9 cellular contexts compared by ENCODE assay signal in the genomic region with DNA sequence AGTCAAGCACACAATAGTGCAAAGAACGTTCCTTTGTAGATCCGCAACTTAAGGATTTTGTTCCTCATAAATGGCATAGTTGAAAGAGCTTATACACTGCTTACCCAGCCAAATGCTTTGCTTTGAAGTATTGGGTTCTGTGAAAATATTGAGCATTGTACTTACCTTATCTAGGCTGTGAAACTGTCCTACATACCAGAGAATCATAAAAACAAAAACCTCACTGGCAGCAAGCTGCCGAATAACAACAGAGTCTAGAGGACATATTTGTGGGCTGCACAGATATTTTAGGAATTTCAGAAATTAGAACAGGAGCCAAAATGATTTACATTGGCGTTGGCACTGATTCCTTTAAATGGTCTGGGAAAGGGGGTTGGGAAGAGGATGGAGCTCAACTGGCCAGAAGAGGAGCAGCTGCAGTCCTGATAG.
DNase-seq lines count a peak whose midpoint lies in the region; ATAC-seq and TF ChIP-seq lines count a peak whose summit lies in the region.
"Had no signal": no experiment of that assay in that cellular context is flagged by ENCODE, and none has a peak within 500 bp of the region (broad histone marks: within the 10 kb centered on the region; RNA-seq: fewer than 3 reads in every experiment).

No MANE protein-coding gene starts in this region.

- H3K9me3 ChIP-seq in naive thymus-derived CD4-positive, alpha-beta T cell (ENCODE audit: control insufficient read depth in 2 of 3, low read length in 3 of 3), result no peaks in the 10 kb centered on the region

- peaks cover 0 to 55% (median 26%) of the 10 kb centered on the region in 7 donors for H3K4me1 Mint-ChIP-seq in naive thymus-derived CD4-positive, alpha-beta T cell

- peak overlapping the region in 6 of 9 donors; percentile 29 to 80 (median 45) for H3K27ac Mint-ChIP-seq in naive thymus-derived CD4-positive, alpha-beta T cell

- TF ChIP-seq CTCF in epithelial cell of proximal tubule (conservative IDR thresholded peaks at IDR 0.05; ENCODE audit: low read depth, low read length), result no peak
- TF ChIP-seq CTCF in GM10266 (IDR thresholded peaks at IDR 0.05; ENCODE audit: control insufficient read depth, insufficient read depth, low read depth, missing control alignments), result no peak

- POLR2A ChIA-PET in naive thymus-derived CD4-positive, alpha-beta T cell (lab: Charles Lee), result no interaction called here

- no peaks in the 10 kb centered on the region for H3K27me3 Mint-ChIP-seq in naive thymus-derived CD4-positive, alpha-beta T cell

- H3K4me3 ChIP-seq in epithelial cell of proximal tubule (ENCODE audit: low read depth, low read length), result no peak overlapping the region
- H3K4me3 ChIP-seq in naive thymus-derived CD4-positive, alpha-beta T cell (ENCODE audit: low read length), result no peak overlapping the region

- DNase-seq in AG08395 (ENCODE audit: low spot score), result peak; percentile 72
- DNase-seq in M059J (ENCODE audit: low read depth), result peak; percentile 88
- DNase-seq in epithelial cell of proximal tubule (ENCODE audit: low read depth), result peak; percentile 40
- no peak for DNase-seq in naive thymus-derived CD4-positive, alpha-beta T cell
- no peak for DNase-seq in GM10266 (ENCODE audit: extremely low spot score)
- DNase-seq: DND-41 had no signal

- H3K27ac ChIP-seq in naive thymus-derived CD4-positive, alpha-beta T cell (ENCODE audit: low read depth, low read length), result no peak overlapping the region

- no peaks in the 10 kb centered on the region for H3K9me3 Mint-ChIP-seq in naive thymus-derived CD4-positive, alpha-beta T cell

- H3K4me1 ChIP-seq in naive thymus-derived CD4-positive, alpha-beta T cell (ENCODE audit: control insufficient read depth in 2 of 2, insufficient read depth in 2 of 2, low read length in 2 of 2), result no peaks in the 10 kb centered on the region

- ATAC-seq in naive thymus-derived CD4-positive, alpha-beta T cell, result no peak
- ATAC-seq in HG03108 (IDR thresholded peaks at IDR 0.05; ENCODE audit: unreplicated experiment) (no peak), GM18511 (IDR thresholded peaks at IDR 0.05; ENCODE audit: unreplicated experiment) (no peak), GM21515 (IDR thresholded peaks at IDR 0.05; ENCODE audit: unreplicated experiment) (no peak)

- peaks cover 13 to 35% (median 20%) of the 10 kb centered on the region in 3 experiments for H3K36me3 ChIP-seq in naive thymus-derived CD4-positive, alpha-beta T cell (ENCODE audit: control insufficient read depth in 2 of 3, insufficient read depth in 3 of 3, low read length in 3 of 3)

- no peak overlapping the region for H3K4me3 Mint-ChIP-seq in naive thymus-derived CD4-positive, alpha-beta T cell

- CTCF ChIA-PET in naive thymus-derived CD4-positive, alpha-beta T cell (lab: Charles Lee), result interaction anchor here (0.6 to 0.7 kb wide), 2 partner anchors 54 to 352 kb away, joined by 3 to 4 read pairs; no protein-coding TSS in a partner anchor

- no peaks in the 10 kb centered on the region for H3K27me3 ChIP-seq in naive thymus-derived CD4-positive, alpha-beta T cell (ENCODE audit: control insufficient read depth in 2 of 2, insufficient read depth in 2 of 2, low read length in 2 of 2)

- intact Hi-C loops in naive thymus-derived CD4-positive, alpha-beta T cell (cut with micrococcal nuclease), result loop anchor here in 1 of 2 donors (5.0 kb wide), 1 partner anchor 197 kb away; no protein-coding TSS in a partner anchor

- peaks cover 16 to 74% (median 70%) of the 10 kb centered on the region in 5 donors for H3K36me3 Mint-ChIP-seq in naive thymus-derived CD4-positive, alpha-beta T cell

Comparison
In these comparisons a context has a peak if more than half of its experiments do, and no peak if none do; other contexts are left out.
1. DNase-seq: peak in AG08395 (single experiment), M059J (single experiment) and epithelial cell of proximal tubule (single experiment); none in naive thymus-derived CD4-positive, alpha-beta T cell (0 of 9) and GM10266 (single experiment).